Comparison of ENCODE assay signal across 16 cellular contexts in genomic region chr6:88574666-88575065, GRCh38.
"Had no signal": no experiment of that assay in that cellular context is flagged by ENCODE, and none has a peak within 500 bp of the region (broad histone marks: within the 10 kb centered on the region; RNA-seq: fewer than 3 reads in every experiment).

No MANE protein-coding gene starts in this region.

- DNase-seq: effector CD8-positive, alpha-beta T cell; foreskin melanocyte; heart right ventricle; kidney glomerular epithelial cell; mammary epithelial cell; mucosa of descending colon; naive thymus-derived CD8-positive, alpha-beta T cell; occipital lobe; small intestine; stimulated activated CD4-positive, alpha-beta T cell treated with anti-CD3 and anti-CD28 coated beads, Interleukin-12 subunit alpha, Interleukin-12 subunit beta, amount 100 ng/mL, for 4 hours; stimulated activated naive CD4-positive, alpha-beta T cell treated with Interleukin-2 at 50 U/mL for 16 hours; thyroid gland had no signal

- H3K27me3 ChIP-seq: heart right ventricle, right atrium auricular region, suprapubic skin, thyroid gland had no signal

- ATAC-seq: heart right ventricle; mucosa of descending colon; naive thymus-derived CD8-positive, alpha-beta T cell had no signal

- H3K4me1 ChIP-seq: heart right ventricle, parathyroid adenoma, right atrium auricular region, suprapubic skin, thyroid gland had no signal

- H3K4me3 ChIP-seq: coronary artery, heart right ventricle, mucosa of descending colon, right atrium auricular region, suprapubic skin, thyroid gland had no signal

- H3K36me3 ChIP-seq: heart right ventricle, right atrium auricular region, suprapubic skin, thyroid gland had no signal

- H3K27ac ChIP-seq: coronary artery, heart right ventricle, parathyroid adenoma, right atrium auricular region, suprapubic skin, thyroid gland had no signal

- H3K9me3 ChIP-seq: right atrium auricular region, suprapubic skin, thyroid gland had no signal
